8 cellular contexts compared by ENCODE assay signal in genomic region chr19:11694533-11695439, GRCh38. TPM values are rescaled to one million over a fixed set of nuclear protein-coding genes. Genes with fewer than 3 reads are reported as not detected.
DNase-seq lines count a peak whose midpoint lies in the region; ATAC-seq, FAIRE-seq and TF ChIP-seq lines count a peak whose summit lies in the region.

No MANE protein-coding gene starts in this region.

- peak overlapping the region; percentile 96 for H3K4me3 Mint-ChIP-seq in T-helper 2 cell treated with Interferon-gamma antibody and Interleukin-4, amounts not matched to agents 5 μg/mL and 100 μg/mL, for 36 hours

- no peaks in the 10 kb centered on the region for H3K27me3 ChIP-seq in HAP-1 (ENCODE audit: low read depth)
- H3K27me3 ChIP-seq in ascending aorta = no peaks in the 10 kb centered on the region
- no peaks in the 10 kb centered on the region for H3K27me3 ChIP-seq in right cardiac atrium (ENCODE audit: control insufficient read depth, insufficient read depth)

- peak overlapping the region in 1 of 2 donors; percentile 55 for H3K27ac ChIP-seq in ascending aorta
- peak overlapping the region; percentile 27 for H3K27ac ChIP-seq in right cardiac atrium (ENCODE audit: low read length)

- DNase-seq in DMS53 (lab: John Stamatoyannopoulos, UW) (peak; percentile 95), HAP-1 (ENCODE audit: low spot score in 2 of 2) (peak; percentile 89 to 97), NCI-H1105 treated with DMSO at 0.1 percent for 48 hours (lab: John Stamatoyannopoulos, UW) (peak; percentile 94), ascending aorta (ENCODE audit: low spot score in 2 of 2) (peak; percentile 89 to 96), right cardiac atrium (peak; percentile 96 to 99 (median 98)), pulmonary artery endothelial cell (ENCODE audit: low read depth, low spot score) (peak; percentile 68), urothelium cell line (ENCODE audit: low spot score) (peak; percentile 88)
- peak; percentile 78 for DNase-seq in T-helper 2 cell treated with Interferon-gamma antibody and Interleukin-4, amounts not matched to agents 5 μg/mL and 100 μg/mL, for 36 hours (ENCODE audit: low spot score)

- intact Hi-C loops in ascending aorta (cut with DNase I) (loop anchor here (1.0 to 2.0 kb wide), 2 partner anchors 44 to 72 kb away; partner anchors contain the start of genes ZNF441 and ZNF823), right cardiac atrium (cut with DNase I) (no loop called here)

- in situ Hi-C loops in HAP-1 (cut with MboI; ENCODE audit: low sequenced_read_pairs) = no loop called here

- H3K4me3 ChIP-seq in HAP-1 (peak overlapping the region; percentile 68), ascending aorta (peak overlapping the region; percentile 61 to 89), right cardiac atrium (ENCODE audit: low read length) (peak overlapping the region; percentile 87)

- peaks cover 3% of the 10 kb centered on the region; the same call in 1 of the 2 replicates for H3K4me1 ChIP-seq in HAP-1
- H3K4me1 ChIP-seq in ascending aorta = peaks cover 0 to 2% of the 10 kb centered on the region in 2 donors
- no peaks in the 10 kb centered on the region for H3K4me1 ChIP-seq in right cardiac atrium (ENCODE audit: control insufficient read depth, insufficient read depth, low read length)

- no peaks in the 10 kb centered on the region for H3K36me3 Mint-ChIP-seq in T-helper 2 cell treated with Interferon-gamma antibody and Interleukin-4, amounts not matched to agents 5 μg/mL and 100 μg/mL, for 36 hours (ENCODE audit: low read depth)

- H3K4me1 Mint-ChIP-seq in T-helper 2 cell treated with Interferon-gamma antibody and Interleukin-4, amounts not matched to agents 5 μg/mL and 100 μg/mL, for 36 hours (ENCODE audit: low read depth) = peaks cover 11% of the 10 kb centered on the region

- peaks cover 15% of the 10 kb centered on the region for H3K9me3 Mint-ChIP-seq in T-helper 2 cell treated with Interferon-gamma antibody and Interleukin-4, amounts not matched to agents 5 μg/mL and 100 μg/mL, for 36 hours

- ATAC-seq in right cardiac atrium = peak; percentile 100

- H3K9me3 ChIP-seq in HAP-1 (peaks cover 19% of the 10 kb centered on the region), ascending aorta (no peaks in the 10 kb centered on the region), right cardiac atrium (ENCODE audit: control insufficient read depth, low read length) (no peaks in the 10 kb centered on the region)

- H3K27me3 Mint-ChIP-seq in T-helper 2 cell treated with Interferon-gamma antibody and Interleukin-4, amounts not matched to agents 5 μg/mL and 100 μg/mL, for 36 hours (ENCODE audit: low read depth) = peaks cover 13% of the 10 kb centered on the region

- FAIRE-seq in urothelium cell line (lab: Jason Lieb, UNC) = peak; percentile 44

- no peaks in the 10 kb centered on the region for H3K36me3 ChIP-seq in HAP-1 (replicated peaks)
- no peaks in the 10 kb centered on the region for H3K36me3 ChIP-seq in ascending aorta

- no peak for TF ChIP-seq CTCF in ascending aorta (IDR thresholded peaks at IDR 0.05)

- WGBS in right cardiac atrium = 3% methylated on average over 61 of the region's 61 CpGs

- peak overlapping the region; percentile 77 for H3K27ac Mint-ChIP-seq in T-helper 2 cell treated with Interferon-gamma antibody and Interleukin-4, amounts not matched to agents 5 μg/mL and 100 μg/mL, for 36 hours

RNA-seq across cellular contexts. Expression of gene ZNF823, which starts 44.0 kb away (rescaled TPM):
- total RNA-seq in ascending aorta = 5.2 TPM
- 1 to 10 TPM; 2.6 to 6.0 (median 4.5) TPM for total RNA-seq in right cardiac atrium
- 2.2 TPM for polyA plus RNA-seq in right cardiac atrium
- 5.1 and 10.2 TPM in 2 replicates for total RNA-seq in pulmonary artery endothelial cell
